Comparison of ENCODE assay signal across 30 cellular contexts in the genomic region with DNA sequence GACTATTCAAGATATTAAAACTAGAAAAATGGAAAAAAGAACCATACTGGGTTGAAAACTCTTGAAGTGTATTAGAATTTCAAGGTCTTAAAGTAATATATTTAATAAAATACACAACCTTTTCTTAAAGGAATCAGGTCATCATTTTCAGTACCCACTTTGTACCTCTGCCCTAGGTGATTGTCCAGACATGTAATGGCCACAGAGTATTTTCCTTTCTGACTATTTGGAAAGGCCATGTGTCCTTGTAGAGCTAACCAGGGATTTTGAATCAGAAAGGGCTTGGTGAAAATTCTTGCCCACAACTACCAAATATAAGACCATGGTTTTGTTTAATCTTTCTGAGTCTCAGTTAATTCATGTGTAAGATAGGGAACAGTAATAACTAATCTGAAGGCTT.
"Had no signal": no experiment of that assay in that cellular context is flagged by ENCODE, and none has a peak within 500 bp of the region (broad histone marks: within the 10 kb centered on the region; RNA-seq: fewer than 3 reads in every experiment).

No MANE protein-coding gene starts in this region.

- H3K4me2 ChIP-seq: hepatocyte had no signal

- H3K36me3 Mint-ChIP-seq: memory B cell; natural killer cell treated with Interleukin-12 subunit alpha and Interleukin-12 subunit beta and Interleukin-15 and Interleukin-18, amount 100 ng/mL, for 72 hours; stimulated activated naive B cell treated with anti-CD40 and anti-IgM and Interleukin-4, amounts not matched to agents 10 μg/mL and 1 μg/mL and 100 μg/mL, for 72 hours had no signal

- H3K27ac ChIP-seq: brain microvascular endothelial cell, epithelial cell of prostate, esophagus squamous epithelium, skin epidermis, stomach, thyroid gland, upper lobe of left lung, vagina had no signal

- H3K4me1 Mint-ChIP-seq: activated B cell treated with CpG ODN at 0.5 μM for 24 hours; activated T-helper 17 cell treated with anti-CD3 and anti-CD28 coated beads, Interleukin-2, amount 50 U/mL, for 72 hours; memory B cell; stimulated activated naive B cell treated with anti-CD40 and anti-IgM and Interleukin-4, amounts not matched to agents 10 μg/mL and 1 μg/mL and 100 μg/mL, for 72 hours had no signal

- DNase-seq: activated B cell treated with CpG ODN at 0.5 μM for 24 hours; activated CD4-positive, alpha-beta T cell treated with anti-CD3 and anti-CD28 coated beads, Interleukin-2, amount 50 U/mL, for 1 hour; activated CD8-positive, alpha-beta T cell treated with anti-CD3 and anti-CD28 coated beads for 36 hours; activated gamma-delta T cell treated with Interleukin-2 at 50 U/mL for 16 hours; activated naive CD4-positive, alpha-beta T cell treated with anti-CD3 and anti-CD28 coated beads, Interleukin-2, amount 50 U/mL, for 16 hours; activated T-cell treated with anti-CD3 and anti-CD28 coated beads, Interleukin-2, amount 50 U/mL, for 4 hours; amniotic stem cell; brain microvascular endothelial cell; central memory CD4-positive, alpha-beta T cell; effector CD4-positive, alpha-beta T cell; esophagus squamous epithelium; foreskin melanocyte; left cardiac atrium; right lobe of liver; stimulated activated CD4-positive, alpha-beta T cell treated with anti-CD3 and anti-CD28 coated beads, Interleukin-1b, Interleukin-23, amount 100 ng/mL, for 48 hours; stimulated activated naive B cell treated with anti-CD40 and anti-IgM and Interleukin-4, amounts not matched to agents 10 μg/mL and 1 μg/mL and 100 μg/mL, for 72 hours; stomach; T-helper 17 cell; T1000; thyroid gland; upper lobe of left lung had no signal

- H3K27ac Mint-ChIP-seq: activated B cell treated with CpG ODN at 0.5 μM for 24 hours; activated CD8-positive, alpha-beta T cell treated with anti-CD3 and anti-CD28 coated beads for 36 hours; activated T-helper 17 cell treated with anti-CD3 and anti-CD28 coated beads, Interleukin-2, amount 50 U/mL, for 72 hours; memory B cell; natural killer cell treated with Interleukin-12 subunit alpha and Interleukin-12 subunit beta and Interleukin-15 and Interleukin-18, amount 100 ng/mL, for 72 hours; stimulated activated naive B cell treated with anti-CD40 and anti-IgM and Interleukin-4, amounts not matched to agents 10 μg/mL and 1 μg/mL and 100 μg/mL, for 72 hours; T-helper 17 cell had no signal

- H3K4me3 ChIP-seq: esophagus squamous epithelium, hepatocyte, right lobe of liver, skin epidermis, stomach, thyroid gland, upper lobe of left lung, vagina had no signal

- H3K36me3 ChIP-seq: brain microvascular endothelial cell, esophagus squamous epithelium, right lobe of liver, stomach, thyroid gland, upper lobe of left lung, vagina had no signal

- H3K79me2 ChIP-seq: hepatocyte had no signal

- H3K27me3 Mint-ChIP-seq: activated CD8-positive, alpha-beta T cell treated with anti-CD3 and anti-CD28 coated beads for 36 hours; memory B cell; stimulated activated naive B cell treated with anti-CD40 and anti-IgM and Interleukin-4, amounts not matched to agents 10 μg/mL and 1 μg/mL and 100 μg/mL, for 72 hours had no signal

- ATAC-seq: activated CD8-positive, alpha-beta T cell treated with anti-CD3 and anti-CD28 coated beads for 36 hours; activated T-cell treated with anti-CD3 and anti-CD28 coated beads, Interleukin-2, amount 50 U/mL, for 4 hours; activated T-helper 17 cell treated with anti-CD3 and anti-CD28 coated beads, Interleukin-2, amount 50 U/mL, for 72 hours; natural killer cell treated with Interleukin-12 subunit alpha and Interleukin-12 subunit beta and Interleukin-15 and Interleukin-18, amount 100 ng/mL, for 72 hours; stimulated activated naive B cell treated with anti-CD40 and anti-IgM and Interleukin-4, amounts not matched to agents 10 μg/mL and 1 μg/mL and 100 μg/mL, for 72 hours; T-helper 17 cell had no signal

- H2AFZ ChIP-seq: hepatocyte had no signal

- FAIRE-seq: astrocyte, endometrium had no signal

- H3K4me1 ChIP-seq: esophagus squamous epithelium, stomach, thyroid gland, upper lobe of left lung, vagina had no signal

- H3K27me3 ChIP-seq: brain microvascular endothelial cell, esophagus squamous epithelium, hepatocyte, right lobe of liver, stomach, thyroid gland, upper lobe of left lung, vagina had no signal

- H3K4me3 Mint-ChIP-seq: activated B cell treated with CpG ODN at 0.5 μM for 24 hours; activated CD8-positive, alpha-beta T cell treated with anti-CD3 and anti-CD28 coated beads for 36 hours; activated T-cell treated with anti-CD3 and anti-CD28 coated beads, Interleukin-2, amount 50 U/mL, for 4 hours; activated T-helper 17 cell treated with anti-CD3 and anti-CD28 coated beads, Interleukin-2, amount 50 U/mL, for 72 hours; memory B cell; natural killer cell treated with Interleukin-12 subunit alpha and Interleukin-12 subunit beta and Interleukin-15 and Interleukin-18, amount 100 ng/mL, for 72 hours; stimulated activated naive B cell treated with anti-CD40 and anti-IgM and Interleukin-4, amounts not matched to agents 10 μg/mL and 1 μg/mL and 100 μg/mL, for 72 hours; T-helper 17 cell had no signal

- H3K9me3 Mint-ChIP-seq: activated B cell treated with CpG ODN at 0.5 μM for 24 hours; activated CD8-positive, alpha-beta T cell treated with anti-CD3 and anti-CD28 coated beads for 36 hours; activated T-helper 17 cell treated with anti-CD3 and anti-CD28 coated beads, Interleukin-2, amount 50 U/mL, for 72 hours; memory B cell; stimulated activated naive B cell treated with anti-CD40 and anti-IgM and Interleukin-4, amounts not matched to agents 10 μg/mL and 1 μg/mL and 100 μg/mL, for 72 hours had no signal

- H3K9me3 ChIP-seq: esophagus squamous epithelium, right lobe of liver, stomach, thyroid gland, upper lobe of left lung, vagina had no signal
